Comparison of ENCODE assay signal across 8 cellular contexts in genomic region chrX:136909706-136910564, GRCh38. TPM values are rescaled to one million over a fixed set of nuclear protein-coding genes. Genes with fewer than 3 reads are reported as not detected.
DNase-seq lines count a peak whose midpoint lies in the region; ATAC-seq and TF ChIP-seq lines count a peak whose summit lies in the region.

No MANE protein-coding gene starts in this region.

- H3K36me3 Mint-ChIP-seq in CD4-positive, alpha-beta memory T cell = peaks cover 0 to 2% of the 10 kb centered on the region in 2 donors
- H3K36me3 Mint-ChIP-seq in activated CD4-positive, alpha-beta memory T cell treated with anti-CD3 and anti-CD28 coated beads for 36 hours = no peaks in the 10 kb centered on the region

- POLR2A ChIA-PET in CD4-positive, alpha-beta memory T cell (lab: Charles Lee; ENCODE audit: partially characterized antibody) = interaction anchor here (1.1 to 1.9 kb wide), 3 partner anchors 30 to 43 kb away, joined by 3 to 14 read pairs (median 9); partner anchors contain the start of gene RBMX
- POLR2A ChIA-PET in activated CD4-positive, alpha-beta memory T cell treated with anti-CD3 and anti-CD28 coated beads for 36 hours (lab: Charles Lee) = interaction anchor here (1.7 kb wide), 1 partner anchor 29 kb away, joined by 4 read pairs; the partner anchor contains the start of gene RBMX

- H3K27me3 ChIP-seq in CD4-positive, alpha-beta memory T cell (ENCODE audit: insufficient read depth, low read length) = no peaks in the 10 kb centered on the region
- H3K27me3 ChIP-seq in HL-60 (ENCODE audit: insufficient read depth, poor library complexity, severe bottlenecking) (no peaks in the 10 kb centered on the region), lower lobe of right lung (ENCODE audit: low read depth) (no peaks in the 10 kb centered on the region)

- DNase-seq in CD4-positive, alpha-beta memory T cell = peak; percentile 43 to 79 (median 48)
- DNase-seq in HL-60 (ENCODE audit: low read depth in 1 of 2, low spot score in 1 of 2) (peak; percentile 81 to 84), NCI-H82 (lab: John Stamatoyannopoulos, UW) (peak; percentile 99), lower lobe of right lung (peak; percentile 80)
- peak; percentile 78 for DNase-seq in activated CD4-positive, alpha-beta memory T cell treated with anti-CD3 and anti-CD28 coated beads for 36 hours
- peak; percentile 48 for DNase-seq in effector CD8-positive, alpha-beta T cell (lab: John Stamatoyannopoulos, UW)
- peak; percentile 17 to 64 (median 33) for DNase-seq in stimulated activated CD4-positive, alpha-beta T cell treated with anti-CD3 and anti-CD28 coated beads, TNF-alpha, amount 100 ng/mL, for 24 hours (ENCODE audit: low read depth in 3 of 3)

- intact Hi-C loops in CD4-positive, alpha-beta memory T cell (cut with micrococcal nuclease) = loop anchor here (1.0 to 2.0 kb wide), 2 partner anchors 30 to 129 kb away; partner anchors contain the start of genes ARHGEF6 and RBMX
- intact Hi-C loops in activated CD4-positive, alpha-beta memory T cell treated with anti-CD3 and anti-CD28 coated beads for 36 hours (cut with micrococcal nuclease) = loop anchor here (1.0 to 10.0 kb wide), 5 partner anchors 30 to 335 kb away; partner anchors contain the start of gene RBMX
- intact Hi-C loops in lower lobe of right lung (cut with DNase I) = no loop called here

- CTCF ChIA-PET in CD4-positive, alpha-beta memory T cell (lab: Charles Lee; ENCODE audit: partially characterized antibody) = no interaction called here
- CTCF ChIA-PET in activated CD4-positive, alpha-beta memory T cell treated with anti-CD3 and anti-CD28 coated beads for 36 hours (lab: Charles Lee) = no interaction called here

- TF ChIP-seq CTCF in HL-60 (IDR thresholded peaks at IDR 0.05; ENCODE audit: insufficient read depth, low read length) = no peak
- TF ChIP-seq CTCF in lower lobe of right lung (IDR thresholded peaks at IDR 0.05) = no peak

- H3K9me3 Mint-ChIP-seq in CD4-positive, alpha-beta memory T cell = no peaks in the 10 kb centered on the region
- no peaks in the 10 kb centered on the region for H3K9me3 Mint-ChIP-seq in activated CD4-positive, alpha-beta memory T cell treated with anti-CD3 and anti-CD28 coated beads for 36 hours

- no peaks in the 10 kb centered on the region for H3K27me3 Mint-ChIP-seq in CD4-positive, alpha-beta memory T cell
- no peaks in the 10 kb centered on the region for H3K27me3 Mint-ChIP-seq in activated CD4-positive, alpha-beta memory T cell treated with anti-CD3 and anti-CD28 coated beads for 36 hours

- H3K36me3 ChIP-seq in CD4-positive, alpha-beta memory T cell (ENCODE audit: insufficient read depth, low read length) = no peaks in the 10 kb centered on the region
- H3K36me3 ChIP-seq in lower lobe of right lung = no peaks in the 10 kb centered on the region

- ATAC-seq in GM19455 (IDR thresholded peaks at IDR 0.05; ENCODE audit: unreplicated experiment) (peak; percentile 69), lower lobe of right lung (peak; percentile 93 to 94)

- H3K4me3 Mint-ChIP-seq in CD4-positive, alpha-beta memory T cell = peak overlapping the region; percentile 88 to 96 (median 94)
- peak overlapping the region; percentile 91 for H3K4me3 Mint-ChIP-seq in activated CD4-positive, alpha-beta memory T cell treated with anti-CD3 and anti-CD28 coated beads for 36 hours

- H3K27ac ChIP-seq in CD4-positive, alpha-beta memory T cell (ENCODE audit: low read depth, low read length) = peak overlapping the region; percentile 90
- peak overlapping the region; percentile 67 for H3K27ac ChIP-seq in HL-60 (replicated peaks)
- peak overlapping the region; percentile 83 for H3K27ac ChIP-seq in lower lobe of right lung

- H3K27ac Mint-ChIP-seq in CD4-positive, alpha-beta memory T cell = peak overlapping the region; percentile 80 to 97 (median 93)
- H3K27ac Mint-ChIP-seq in activated CD4-positive, alpha-beta memory T cell treated with anti-CD3 and anti-CD28 coated beads for 36 hours = peak overlapping the region; percentile 90

- H3K4me1 ChIP-seq in CD4-positive, alpha-beta memory T cell (ENCODE audit: insufficient read depth, low read length) = peaks cover 7% of the 10 kb centered on the region
- no peaks in the 10 kb centered on the region for H3K4me1 ChIP-seq in lower lobe of right lung

- peaks cover 8 to 22% (median 11%) of the 10 kb centered on the region in 4 donors for H3K4me1 Mint-ChIP-seq in CD4-positive, alpha-beta memory T cell
- peaks cover 15% of the 10 kb centered on the region for H3K4me1 Mint-ChIP-seq in activated CD4-positive, alpha-beta memory T cell treated with anti-CD3 and anti-CD28 coated beads for 36 hours (ENCODE audit: low read depth)

- H3K9me3 ChIP-seq in CD4-positive, alpha-beta memory T cell (ENCODE audit: control insufficient read depth in 1 of 2, low read length in 2 of 2) = no peaks in the 10 kb centered on the region
- H3K9me3 ChIP-seq in lower lobe of right lung = no peaks in the 10 kb centered on the region

- H3K4me3 ChIP-seq in CD4-positive, alpha-beta memory T cell (ENCODE audit: low read length in 2 of 2) = peak overlapping the region; percentile 61 to 83
- peak overlapping the region; percentile 64 for H3K4me3 ChIP-seq in HL-60 (replicated peaks; ENCODE audit: insufficient read depth, low read length)
- peak overlapping the region; percentile 75 for H3K4me3 ChIP-seq in lower lobe of right lung

RNA-seq across cellular contexts. Expression of gene RBMX, which starts 29.4 kb away (rescaled TPM):
- total RNA-seq in CD4-positive, alpha-beta memory T cell = 100 to 1,000 TPM; 239 to 246 TPM
- polyA plus RNA-seq in CD4-positive, alpha-beta memory T cell = 100 to 1,000 TPM; 183 to 244 TPM
- 100 to 1,000 TPM; 269 to 271 TPM for total RNA-seq in activated CD4-positive, alpha-beta memory T cell treated with anti-CD3 and anti-CD28 coated beads for 36 hours
- total RNA-seq in lower lobe of right lung = 114 TPM

Comparison
In these comparisons a context has a peak if more than half of its experiments do, and no peak if none do; other contexts are left out.
1. Peak in every context shown above with its lines: DNase-seq, ATAC-seq, H3K4me3 ChIP-seq and H3K27ac ChIP-seq.
2. DNase-seq: peak in every context shown above with its lines; median percentile 99 in NCI-H82; 82 in HL-60; 80 in lower lobe of right lung; 78 in activated CD4-positive, alpha-beta memory T cell treated with anti-CD3 and anti-CD28 coated beads for 36 hours; 48 in CD4-positive, alpha-beta memory T cell; 48 in effector CD8-positive, alpha-beta T cell; 33 in stimulated activated CD4-positive, alpha-beta T cell treated with anti-CD3 and anti-CD28 coated beads, TNF-alpha, amount 100 ng/mL, for 24 hours.